Comparison of ENCODE assay signal across 11 cellular contexts in the genomic region with DNA sequence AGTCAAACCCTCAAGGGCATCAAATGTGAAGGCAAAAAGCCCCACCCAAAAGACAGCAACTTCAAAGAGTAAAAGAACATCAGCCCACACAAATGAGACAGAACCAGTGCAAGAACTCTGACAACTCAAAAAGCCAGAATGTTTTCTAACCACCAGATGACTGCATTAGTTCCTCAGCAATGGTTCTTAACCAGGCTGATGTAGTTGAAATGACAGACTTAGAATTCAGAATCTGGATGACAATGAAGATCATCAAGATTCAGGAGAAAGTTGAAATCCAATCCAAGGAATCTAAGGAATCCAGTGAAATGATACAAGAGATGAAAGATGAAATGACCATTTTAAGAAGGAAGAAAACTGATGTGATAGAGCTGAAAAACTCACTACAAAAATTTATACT.
"Had no signal": no experiment of that assay in that cellular context is flagged by ENCODE, and none has a peak within 500 bp of the region (broad histone marks: within the 10 kb centered on the region; RNA-seq: fewer than 3 reads in every experiment).

No MANE protein-coding gene starts in this region.

- H3K4me1 ChIP-seq: HAP-1 had no signal

- DNase-seq: GM23248, GOT3, H7, H9, HCEC 1CT, HFFc6 had no signal

- H3K9me3 ChIP-seq: HAP-1 had no signal

- H3K4me3 ChIP-seq: GM23248, GM23338, HAP-1 had no signal

- H3K36me3 ChIP-seq: HAP-1 had no signal

- ATAC-seq: GM23338, HCT116 had no signal

- H3K27ac ChIP-seq: GM23248 had no signal

- FAIRE-seq: H1, H54 had no signal
